ENCODE assay signal across 29 cellular contexts in genomic region chr6:49321673-49322072, GRCh38.
"Had no signal": no experiment of that assay in that cellular context is flagged by ENCODE, and none has a peak within 500 bp of the region (broad histone marks: within the 10 kb centered on the region; RNA-seq: fewer than 3 reads in every experiment).

No MANE protein-coding gene starts in this region.

- H3K36me3 Mint-ChIP-seq: natural killer cell; neural progenitor cell; stimulated activated effector memory CD8-positive, alpha-beta T cell treated with anti-CD3 and anti-CD28 coated beads, Interleukin-12 subunit alpha, Interleukin-12 subunit beta, amount 100 ng/mL, for 72 hours; stimulated activated naive B cell treated with anti-CD40 and anti-IgM and Interleukin-4, amounts not matched to agents 10 μg/mL and 1 μg/mL and 100 μg/mL, for 72 hours; type B pancreatic cell had no signal

- H3K9me3 ChIP-seq: ovary, psoas muscle, right lobe of liver, sigmoid colon, suprapubic skin, testis, tibial artery, transverse colon, upper lobe of right lung, uterus had no signal

- DNase-seq: natural killer cell; occipital lobe; ovary; posterior cingulate gyrus; psoas muscle; right cardiac atrium; right lobe of liver; sigmoid colon; small intestine; stimulated activated CD4-positive, alpha-beta T cell treated with anti-CD3 and anti-CD28 coated beads, Interleukin-15, amount 100 ng/mL, for 24 hours; stimulated activated CD4-positive, alpha-beta T cell treated with anti-CD3 and anti-CD28 coated beads, Interleukin-2, amount 100 ng/mL, for 24 hours; stimulated activated CD4-positive, alpha-beta T cell treated with anti-CD3 and anti-CD28 coated beads, Interleukin-2, amount 100 ng/mL, for 48 hours; stimulated activated CD4-positive, alpha-beta T cell treated with anti-CD3 and anti-CD28 coated beads, Interleukin-4, amount 100 ng/mL, for 24 hours; stimulated activated naive B cell treated with anti-CD40 and anti-IgM and Interleukin-4, amounts not matched to agents 10 μg/mL and 1 μg/mL and 100 μg/mL, for 72 hours; stimulated activated naive CD4-positive, alpha-beta T cell treated with Interleukin-2 at 50 U/mL for 16 hours; stomach; testis; tibial artery; transverse colon; upper lobe of right lung; uterus had no signal

- H3K4me1 Mint-ChIP-seq: natural killer cell; nephron; neural progenitor cell; stimulated activated effector memory CD8-positive, alpha-beta T cell treated with anti-CD3 and anti-CD28 coated beads, Interleukin-12 subunit alpha, Interleukin-12 subunit beta, amount 100 ng/mL, for 72 hours; stimulated activated naive B cell treated with anti-CD40 and anti-IgM and Interleukin-4, amounts not matched to agents 10 μg/mL and 1 μg/mL and 100 μg/mL, for 72 hours had no signal

- H3K4me3 ChIP-seq: neural progenitor cell, ovary, psoas muscle, right lobe of liver, sigmoid colon, stomach, suprapubic skin, testis, tibial artery, transverse colon, upper lobe of right lung, uterus had no signal

- ATAC-seq: natural killer cell; psoas muscle; right cardiac atrium; right lobe of liver; stimulated activated effector memory CD8-positive, alpha-beta T cell treated with anti-CD3 and anti-CD28 coated beads, Interleukin-12 subunit alpha, Interleukin-12 subunit beta, amount 100 ng/mL, for 72 hours; stimulated activated naive B cell treated with anti-CD40 and anti-IgM and Interleukin-4, amounts not matched to agents 10 μg/mL and 1 μg/mL and 100 μg/mL, for 72 hours; upper lobe of right lung had no signal

- H3K4me1 ChIP-seq: neural progenitor cell, parathyroid adenoma, psoas muscle, right lobe of liver, stomach, suprapubic skin, testis, transverse colon, upper lobe of right lung, uterus had no signal

- H3K27me3 ChIP-seq: neural progenitor cell, ovary, right lobe of liver, sigmoid colon, stomach, suprapubic skin, testis, tibial artery, transverse colon, upper lobe of right lung, uterus had no signal

- H3K4me3 Mint-ChIP-seq: natural killer cell; nephron; neural progenitor cell; stimulated activated effector memory CD8-positive, alpha-beta T cell treated with anti-CD3 and anti-CD28 coated beads, Interleukin-12 subunit alpha, Interleukin-12 subunit beta, amount 100 ng/mL, for 72 hours; stimulated activated naive B cell treated with anti-CD40 and anti-IgM and Interleukin-4, amounts not matched to agents 10 μg/mL and 1 μg/mL and 100 μg/mL, for 72 hours; stimulated activated naive CD8-positive, alpha-beta T cell treated with anti-CD3 and anti-CD28 coated beads, Interleukin-15, Interleukin-2, amounts not matched to agents 100 ng/mL and 50 ng/mL, for 24 hours; type B pancreatic cell had no signal

- H3K36me3 ChIP-seq: neural progenitor cell, ovary, right lobe of liver, sigmoid colon, stomach, suprapubic skin, tibial artery, transverse colon, upper lobe of right lung, uterus had no signal

- H3K9me3 Mint-ChIP-seq: nephron, type B pancreatic cell had no signal

- H3K27ac ChIP-seq: neural progenitor cell, ovary, parathyroid adenoma, psoas muscle, right lobe of liver, sigmoid colon, stomach, suprapubic skin, testis, tibial artery, transverse colon, upper lobe of right lung, uterus had no signal

- H3K27me3 Mint-ChIP-seq: progenitor cell of endocrine pancreas; stimulated activated naive B cell treated with anti-CD40 and anti-IgM and Interleukin-4, amounts not matched to agents 10 μg/mL and 1 μg/mL and 100 μg/mL, for 72 hours; stimulated activated naive CD8-positive, alpha-beta T cell treated with anti-CD3 and anti-CD28 coated beads, Interleukin-15, Interleukin-2, amounts not matched to agents 100 ng/mL and 50 ng/mL, for 24 hours had no signal

- H3K27ac Mint-ChIP-seq: natural killer cell; neural progenitor cell; stimulated activated effector memory CD8-positive, alpha-beta T cell treated with anti-CD3 and anti-CD28 coated beads, Interleukin-12 subunit alpha, Interleukin-12 subunit beta, amount 100 ng/mL, for 72 hours; stimulated activated naive B cell treated with anti-CD40 and anti-IgM and Interleukin-4, amounts not matched to agents 10 μg/mL and 1 μg/mL and 100 μg/mL, for 72 hours; stimulated activated naive CD8-positive, alpha-beta T cell treated with anti-CD3 and anti-CD28 coated beads, Interleukin-15, Interleukin-2, amounts not matched to agents 100 ng/mL and 50 ng/mL, for 24 hours; type B pancreatic cell had no signal
